19 cellular contexts compared by ENCODE assay signal in genomic region chr5:177508217-177508611, GRCh38. TPM values are rescaled to one million over a fixed set of nuclear protein-coding genes. Genes with fewer than 3 reads are reported as not detected.
DNase-seq lines count a peak whose midpoint lies in the region; ATAC-seq and TF ChIP-seq lines count a peak whose summit lies in the region.
"Had no signal": no experiment of that assay in that cellular context is flagged by ENCODE, and none has a peak within 500 bp of the region (broad histone marks: within the 10 kb centered on the region; RNA-seq: fewer than 3 reads in every experiment).

No MANE protein-coding gene starts in this region.

- H3K36me3 ChIP-seq in Peyer's patch: peaks cover 0 to 29% (median 0%) of the 10 kb centered on the region in 3 donors
- peaks cover 0 to 25% (median 6%) of the 10 kb centered on the region in 4 donors for H3K36me3 ChIP-seq in right lobe of liver
- H3K36me3 ChIP-seq in suprapubic skin: peaks cover 32% of the 10 kb centered on the region

- H3K4me1 ChIP-seq in Peyer's patch (peaks cover 0 to 13% (median 1%) of the 10 kb centered on the region in 4 donors), right lobe of liver (no peaks in the 10 kb centered on the region), suprapubic skin (no peaks in the 10 kb centered on the region)

- DNase-seq in Peyer's patch (no peak), right lobe of liver (peak in 1 of 3 donors; percentile 60), suprapubic skin (ENCODE audit: low spot score in 2 of 2) (no peak), dermis blood vessel endothelial cell (no peak)
- DNase-seq: activated CD8-positive, alpha-beta memory T cell treated with anti-CD3 and anti-CD28 coated beads, Interleukin-2, amount 10 ng/mL, durations not matched to agents 7 days and 5 days; activated naive CD4-positive, alpha-beta T cell treated with Interleukin-2 at 50 U/mL for 16 hours; hippocampal formation; left colon; NCI-H187 treated with DMSO at 0.1 percent for 48 hours; NCI-H510A treated with DMSO at 0.1 percent for 48 hours; PC-9; stimulated activated CD4-positive, alpha-beta T cell treated with anti-CD3 and anti-CD28 coated beads, Interleukin-2, amount 100 ng/mL, for 48 hours; stimulated activated CD8-positive, alpha-beta memory T cell treated with anti-CD3 and anti-CD28 coated beads, Interleukin-4, amount 100 ng/mL, for 48 hours; SW 1271 had no signal

- peak; percentile 3 to 18 (median 6) for ATAC-seq in right lobe of liver
- ATAC-seq in GM21526 (IDR thresholded peaks at IDR 0.05; ENCODE audit: low FRiP score, unreplicated experiment): no peak
- ATAC-seq in GM21576 (IDR thresholded peaks at IDR 0.05; ENCODE audit: unreplicated experiment): no peak
- ATAC-seq: activated CD8-positive, alpha-beta memory T cell treated with anti-CD3 and anti-CD28 coated beads, Interleukin-2, amount 10 ng/mL, durations not matched to agents 7 days and 5 days; left colon had no signal

- no CpG with 5 or more reads among the region's 26 CpGs for WGBS in right lobe of liver (ENCODE audit: insufficient coverage, low coverage, low lambda C conversion rate, missing lambda C conversion rate)
- WGBS in suprapubic skin: 96% methylated on average over 5 of the region's 26 CpGs

- no peaks in the 10 kb centered on the region for H3K9me3 ChIP-seq in Peyer's patch
- no peaks in the 10 kb centered on the region for H3K9me3 ChIP-seq in right lobe of liver
- H3K9me3 ChIP-seq in suprapubic skin: no peaks in the 10 kb centered on the region
- H3K9me3 ChIP-seq: vagina had no signal

- H3K4me3 ChIP-seq in GM12875 (ENCODE audit: low read depth, low read length) (peak overlapping the region; percentile 81), Peyer's patch (peak overlapping the region; percentile 2 to 57 (median 44)), right lobe of liver (peak overlapping the region in 2 of 3 donors; percentile 20 to 35), suprapubic skin (peak overlapping the region; percentile 21)
- H3K4me3 ChIP-seq: PC-9 had no signal

- no peak for TF ChIP-seq EP300 in suprapubic skin (IDR thresholded peaks at IDR 0.05)

- peak overlapping the region; percentile 57 to 92 (median 68) for H3K27ac ChIP-seq in Peyer's patch
- H3K27ac ChIP-seq in right lobe of liver: peak overlapping the region in 2 of 3 donors; percentile 71 to 88
- no peak overlapping the region for H3K27ac ChIP-seq in suprapubic skin
- H3K27ac ChIP-seq: KMS-11, PC-9, vagina had no signal

- TF ChIP-seq POLR2A in Peyer's patch (IDR thresholded peaks at IDR 0.05) (no peak), right lobe of liver (IDR thresholded peaks at IDR 0.05) (no peak), suprapubic skin (IDR thresholded peaks at IDR 0.05) (no peak)

- intact Hi-C loops in right lobe of liver (cut with DNase I): no loop called here

- H3K27me3 ChIP-seq in Peyer's patch: no peaks in the 10 kb centered on the region
- no peaks in the 10 kb centered on the region for H3K27me3 ChIP-seq in right lobe of liver
- no peaks in the 10 kb centered on the region for H3K27me3 ChIP-seq in suprapubic skin
- H3K27me3 ChIP-seq: vagina had no signal

- TF ChIP-seq CTCF in GM12875 (IDR thresholded peaks at IDR 0.05; ENCODE audit: borderline replicate concordance, insufficient read depth, low read depth, low read length) (no peak), Peyer's patch (IDR thresholded peaks at IDR 0.05) (no peak), right lobe of liver (IDR thresholded peaks at IDR 0.05) (no peak), suprapubic skin (IDR thresholded peaks at IDR 0.05) (no peak)

RNA-seq across cellular contexts. Expression of gene DOK3, which starts 1.4 kb away (rescaled TPM):
- 10 to 100 TPM in 1 of 4 donors, 1 to 10 TPM in 3; 2.1 to 52.0 (median 5.5) TPM for total RNA-seq in Peyer's patch
- total RNA-seq in right lobe of liver: 1 to 10 TPM; 2.5 to 6.6 (median 3.9) TPM
- total RNA-seq in suprapubic skin: 1 to 10 TPM in 3 of 4 donors, under 1 TPM in 1; 0.89 to 7.3 (median 1.8) TPM
- 2.0 and 4.6 TPM in 2 replicates for total RNA-seq in dermis blood vessel endothelial cell

RNA-seq across cellular contexts. Expression of gene DDX41, which starts 8.5 kb away (rescaled TPM):
- 100 to 1,000 TPM; 103 to 168 (median 118) TPM for total RNA-seq in Peyer's patch
- total RNA-seq in right lobe of liver: 10 to 100 TPM; 35.1 to 64.8 (median 47.9) TPM
- 100 to 1,000 TPM in 2 of 4 donors, 10 to 100 TPM in 2; 83.8 to 148 (median 103) TPM for total RNA-seq in suprapubic skin
- 68.2 and 98.8 TPM in 2 replicates for total RNA-seq in dermis blood vessel endothelial cell

RNA-seq across cellular contexts. Expression of gene PDLIM7, which starts 10.8 kb away (rescaled TPM):
- total RNA-seq in Peyer's patch: 100 to 1,000 TPM in 1 of 4 donors, 10 to 100 TPM in 3; 17.4 to 137 (median 23.3) TPM
- 10 to 100 TPM in 4 of 6 experiments, 1 to 10 TPM in 2; 3.7 to 24.0 (median 13.6) TPM for total RNA-seq in right lobe of liver
- total RNA-seq in suprapubic skin: 10 to 100 TPM; 28.7 to 41.3 (median 32.0) TPM
- total RNA-seq in dermis blood vessel endothelial cell: 38.3 and 73.0 TPM in 2 replicates

RNA-seq across cellular contexts. Expression of gene DBN1, which starts 34.8 kb away (rescaled TPM):
- total RNA-seq in Peyer's patch (10 to 100 TPM; 14.2 to 77.6 (median 23.1) TPM), right lobe of liver (1 to 10 TPM; 1.1 to 4.6 (median 3.1) TPM), suprapubic skin (10 to 100 TPM; 13.1 to 43.4 (median 25.3) TPM), dermis blood vessel endothelial cell (147 and 157 TPM in 2 replicates)

RNA-seq across cellular contexts. Expression of gene FAM193B, which starts 46.1 kb away (rescaled TPM):
- total RNA-seq in Peyer's patch: 100 to 1,000 TPM in 3 of 4 donors, 10 to 100 TPM in 1; 77.1 to 205 (median 177) TPM
- total RNA-seq in right lobe of liver: 10 to 100 TPM; 22.1 to 55.4 (median 39.2) TPM
- 100 to 1,000 TPM in 1 of 4 donors, 10 to 100 TPM in 3; 55.6 to 328 (median 78.2) TPM for total RNA-seq in suprapubic skin
- total RNA-seq in dermis blood vessel endothelial cell: 14.6 and 31.0 TPM in 2 replicates

Comparison
In these comparisons a context has a peak if more than half of its experiments do, and no peak if none do; other contexts are left out.
1. H3K4me3 ChIP-seq: peak in every context shown above with its lines; median percentile 81 in GM12875; 44 in Peyer's patch; 28 in right lobe of liver; 21 in suprapubic skin.
2. ATAC-seq: peak in right lobe of liver (4 of 4); none in GM21526 (single experiment) and GM21576 (single experiment).